Comparison of ENCODE assay signal across 8 cellular contexts in the genomic region with DNA sequence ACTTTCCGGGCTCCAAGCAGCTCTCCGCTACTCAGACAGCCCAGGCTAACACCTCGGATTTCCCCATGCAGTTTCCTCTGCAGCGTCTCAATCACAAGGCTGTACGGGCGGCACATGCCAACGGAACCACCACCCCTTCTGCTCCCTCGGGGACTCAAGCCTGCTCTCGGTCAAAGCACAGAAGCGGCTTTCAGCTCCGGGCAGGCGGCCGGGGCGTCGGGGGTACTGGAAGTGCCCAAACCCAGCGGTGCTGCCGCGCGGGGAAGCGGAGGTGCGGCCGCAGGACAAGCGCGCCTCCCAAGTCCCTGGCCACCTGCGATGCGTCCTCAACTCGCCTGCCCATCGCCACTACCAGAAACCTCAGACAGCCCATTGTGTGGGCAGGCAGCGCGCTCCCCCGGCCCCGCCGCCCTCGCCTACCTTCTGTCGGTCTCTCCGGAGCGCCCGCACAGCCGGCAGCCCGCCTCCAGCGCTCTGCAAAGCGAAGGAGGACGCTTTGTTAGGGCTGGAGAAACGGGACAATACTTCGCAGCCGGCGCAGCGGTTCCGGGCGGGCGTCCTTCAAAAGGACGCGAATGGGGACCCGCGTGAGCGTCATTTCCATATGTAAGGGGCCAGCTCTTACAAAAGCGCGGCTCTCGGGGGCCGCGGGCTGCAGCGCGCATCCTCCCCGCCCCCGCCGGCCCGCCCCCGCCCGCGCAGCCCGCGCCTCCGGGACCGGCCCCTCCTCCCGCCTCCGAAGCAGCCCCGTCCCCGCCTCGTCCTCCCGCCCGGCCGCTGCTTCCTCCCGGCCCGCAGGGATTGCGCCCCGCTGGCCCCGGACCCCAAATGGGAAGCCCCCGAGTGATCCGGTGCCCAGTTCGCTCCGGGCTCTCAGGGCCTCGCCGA. TPM values are rescaled to one million over a fixed set of nuclear protein-coding genes. Genes with fewer than 3 reads are reported as not detected.
DNase-seq lines count a peak whose midpoint lies in the region; ATAC-seq and TF ChIP-seq lines count a peak whose summit lies in the region.

No MANE protein-coding gene starts in this region.

- CTCF ChIA-PET in AG04450 (lab: Charles Lee), result interaction anchor here (0.9 to 3.7 kb wide), 2 partner anchors 31 to 55 kb away, joined by 3 to 32 read pairs; no protein-coding TSS in a partner anchor

- 0% methylated on average over 86 to 93 of the region's 93 CpGs for WGBS in esophagus, 2 donors

- peaks cover 0 to 9% of the 10 kb centered on the region in 2 donors for H3K4me1 ChIP-seq in esophagus (ENCODE audit: control insufficient read depth in 2 of 2, insufficient read depth in 2 of 2, low read length in 1 of 2)
- peaks cover 6 to 38% of the 10 kb centered on the region in 2 donors for H3K4me1 ChIP-seq in muscle layer of duodenum (ENCODE audit: control insufficient read depth in 1 of 2, insufficient read depth in 2 of 2, low read length in 2 of 2)

- DNase-seq in AG04450 (ENCODE audit: low read depth, low spot score) (no peak), NCI-H748 (lab: John Stamatoyannopoulos, UW; ENCODE audit: unreplicated experiment) (peak; percentile 87), activated T-cell treated with anti-CD3 and anti-CD28 coated beads for 24 hours (ENCODE audit: low read depth) (peak; percentile 51)

- no peaks in the 10 kb centered on the region for H3K9me3 Mint-ChIP-seq in stimulated activated memory B cell treated with anti-CD40 and anti-IgM and Interleukin-4, amounts not matched to agents 10 μg/mL and 1 μg/mL and 100 μg/mL, for 72 hours

- ATAC-seq in GM18867 (IDR thresholded peaks at IDR 0.05; ENCODE audit: unreplicated experiment) (peak; percentile 38), HG03135 (IDR thresholded peaks at IDR 0.05; ENCODE audit: unreplicated experiment) (peak; percentile 44)
- ATAC-seq in stimulated activated memory B cell treated with anti-CD40 and anti-IgM and Interleukin-4, amounts not matched to agents 10 μg/mL and 1 μg/mL and 100 μg/mL, for 72 hours, result peak; percentile 80

- H3K4me1 Mint-ChIP-seq in stimulated activated memory B cell treated with anti-CD40 and anti-IgM and Interleukin-4, amounts not matched to agents 10 μg/mL and 1 μg/mL and 100 μg/mL, for 72 hours, result peaks cover 72% of the 10 kb centered on the region

- POLR2A ChIA-PET in AG04450 (lab: Yijun Ruan, JAX), result interaction anchor here (1.0 to 1.6 kb wide), 3 partner anchors 16 to 30 kb away, joined by 3 read pairs; no protein-coding TSS in a partner anchor

- TF ChIP-seq CTCF in AG04450 (IDR thresholded peaks at IDR 0.05; ENCODE audit: low read depth, low read length), result no peak

- peak overlapping the region; percentile 89 for H3K27ac Mint-ChIP-seq in stimulated activated memory B cell treated with anti-CD40 and anti-IgM and Interleukin-4, amounts not matched to agents 10 μg/mL and 1 μg/mL and 100 μg/mL, for 72 hours

- H3K9me3 ChIP-seq in AG04450 (ENCODE audit: control insufficient read depth, insufficient read depth, low read length) (no peaks in the 10 kb centered on the region), esophagus (ENCODE audit: control insufficient read depth in 2 of 2, insufficient read depth in 1 of 2, low read depth in 1 of 2, low read length in 1 of 2) (no peaks in the 10 kb centered on the region), muscle layer of duodenum (ENCODE audit: control insufficient read depth in 1 of 2, low read length in 2 of 2) (no peaks in the 10 kb centered on the region)

- H3K27ac ChIP-seq in AG04450 (ENCODE audit: low read depth, low read length) (peak overlapping the region; percentile 39), esophagus (ENCODE audit: low read depth in 2 of 2, low read length in 1 of 2) (peak overlapping the region; percentile 87 to 93), muscle layer of duodenum (ENCODE audit: low read length) (peak overlapping the region; percentile 44)

- peak overlapping the region; percentile 99 for H3K4me3 Mint-ChIP-seq in stimulated activated memory B cell treated with anti-CD40 and anti-IgM and Interleukin-4, amounts not matched to agents 10 μg/mL and 1 μg/mL and 100 μg/mL, for 72 hours

- H3K36me3 Mint-ChIP-seq in stimulated activated memory B cell treated with anti-CD40 and anti-IgM and Interleukin-4, amounts not matched to agents 10 μg/mL and 1 μg/mL and 100 μg/mL, for 72 hours, result peaks cover 26% of the 10 kb centered on the region

- H3K4me3 ChIP-seq in AG04450 (ENCODE audit: low read depth, low read length), result peak overlapping the region; percentile 79
- peak overlapping the region; percentile 63 to 88 for H3K4me3 ChIP-seq in esophagus (ENCODE audit: low read depth in 1 of 2, low read length in 2 of 2)
- H3K4me3 ChIP-seq in muscle layer of duodenum (ENCODE audit: low read depth in 1 of 2, low read length in 2 of 2), result peak overlapping the region; percentile 76 to 90

- H3K27me3 ChIP-seq in AG04450 (ENCODE audit: control insufficient read depth, insufficient read depth, low read length) (no peaks in the 10 kb centered on the region), esophagus (ENCODE audit: control insufficient read depth in 1 of 2, insufficient read depth in 2 of 2, low read length in 2 of 2) (no peaks in the 10 kb centered on the region), muscle layer of duodenum (ENCODE audit: low read depth, low read length) (no peaks in the 10 kb centered on the region)

- peaks cover 0 to 4% of the 10 kb centered on the region in 2 donors for H3K36me3 ChIP-seq in esophagus (ENCODE audit: control insufficient read depth in 2 of 2, insufficient read depth in 2 of 2, low read length in 1 of 2)
- no peaks in the 10 kb centered on the region for H3K36me3 ChIP-seq in muscle layer of duodenum (ENCODE audit: control insufficient read depth in 1 of 2, insufficient read depth in 2 of 2, low read length in 2 of 2)

- no peaks in the 10 kb centered on the region for H3K27me3 Mint-ChIP-seq in stimulated activated memory B cell treated with anti-CD40 and anti-IgM and Interleukin-4, amounts not matched to agents 10 μg/mL and 1 μg/mL and 100 μg/mL, for 72 hours

RNA-seq across cellular contexts. Expression of gene NIN, which starts 0.7 kb away (rescaled TPM):
- polyA plus RNA-seq in AG04450 (2011; rRNA removed), result 25.1 and 26.9 TPM in 2 replicates
- polyA minus RNA-seq in AG04450 (2011; rRNA and poly(A)+ RNA removed), result 47.8 and 51.5 TPM in 2 replicates
- polyA plus RNA-seq in esophagus, result 1 to 10 TPM; 6.2 to 6.8 TPM

RNA-seq across cellular contexts. Expression of gene ABHD12B, which starts 41.6 kb away (rescaled TPM):
- polyA plus RNA-seq in AG04450 (2011; rRNA removed) (0.32 TPM in 2 replicates), esophagus (under 1 TPM; 0.36 to 0.45 TPM)
- 0.61 TPM in 1 of 2 replicates, not detected in the other for polyA minus RNA-seq in AG04450 (2011; rRNA and poly(A)+ RNA removed)

Comparison
In these comparisons a context has a peak if more than half of its experiments do, and no peak if none do; other contexts are left out.
1. H3K27ac ChIP-seq: peak in every context shown above with its lines; median percentile 90 in esophagus; 44 in muscle layer of duodenum; 39 in AG04450.